Comparison of ENCODE assay signal across 8 cellular contexts in genomic region chr17:73166731-73167581, GRCh38. TPM values are rescaled to one million over a fixed set of nuclear protein-coding genes. Genes with fewer than 3 reads are reported as not detected.
DNase-seq lines count a peak whose midpoint lies in the region; ATAC-seq and TF ChIP-seq lines count a peak whose summit lies in the region.

No MANE protein-coding gene starts in this region.

- no peak overlapping the region for H3K9ac ChIP-seq in liver (ENCODE audit: low read depth in 1 of 2, low read length in 2 of 2)

- TF ChIP-seq CTCF in GM10248 (IDR thresholded peaks at IDR 0.05; ENCODE audit: control extremely low read depth, extremely low read depth, low read depth, missing control alignments) (no peak), activated B cell treated with CpG ODN at 0.5 μM for 24 hours (IDR thresholded peaks at IDR 0.05) (no peak), liver (IDR thresholded peaks at IDR 0.05; ENCODE audit: low read depth, low read length, missing input control) (no peak)

- no peaks in the 10 kb centered on the region for H3K9me3 Mint-ChIP-seq in activated B cell treated with CpG ODN at 0.5 μM for 24 hours

- H3K4me3 Mint-ChIP-seq in activated B cell treated with CpG ODN at 0.5 μM for 24 hours, result peak overlapping the region; percentile 76

- no peak overlapping the region for H3K27ac ChIP-seq in liver (ENCODE audit: low read depth in 1 of 2, low read length in 2 of 2)

- peaks cover 36% of the 10 kb centered on the region for H3K4me1 Mint-ChIP-seq in activated B cell treated with CpG ODN at 0.5 μM for 24 hours

- CTCF ChIA-PET in GM10248 (lab: Yijun Ruan, JAX), result interaction anchor here (0.6 to 3.5 kb wide), 6 partner anchors 10 to 439 kb away, joined by 3 to 13 read pairs (median 4); no protein-coding TSS in a partner anchor
- CTCF ChIA-PET in activated B cell treated with CpG ODN at 0.5 μM for 24 hours (lab: Charles Lee), result interaction anchor here (1.9 kb wide), 1 partner anchor 10 kb away, joined by 6 read pairs; no protein-coding TSS in a partner anchor

- H3K36me3 ChIP-seq in liver (ENCODE audit: control insufficient read depth in 4 of 4, insufficient read depth in 3 of 4, low read depth in 1 of 4, low read length in 3 of 4), result no peaks in the 10 kb centered on the region

- H3K9me3 ChIP-seq in liver (ENCODE audit: control insufficient read depth in 4 of 4, low read length in 3 of 4), result no peaks in the 10 kb centered on the region

- peaks cover 0 to 2% (median under 1%) of the 10 kb centered on the region in 4 donors for H3K27me3 ChIP-seq in liver (ENCODE audit: control insufficient read depth in 4 of 4, insufficient read depth in 4 of 4, low read length in 3 of 4)

- intact Hi-C loops in activated B cell treated with CpG ODN at 0.5 μM for 24 hours (cut with micrococcal nuclease), result no loop called here

- no peak overlapping the region for H3K27ac Mint-ChIP-seq in activated B cell treated with CpG ODN at 0.5 μM for 24 hours

- TF ChIP-seq RAD21 in liver (IDR thresholded peaks at IDR 0.05), result no peak

- H3K4me1 ChIP-seq in liver (ENCODE audit: control insufficient read depth in 4 of 4, insufficient read depth in 4 of 4, low read length in 3 of 4), result peaks cover 17 to 30% (median 26%) of the 10 kb centered on the region in 4 donors

- POLR2A ChIA-PET in GM10248 (lab: Yijun Ruan, JAX), result no interaction called here
- POLR2A ChIA-PET in activated B cell treated with CpG ODN at 0.5 μM for 24 hours (lab: Charles Lee), result no interaction called here

- peak overlapping the region in 1 of 3 donors; percentile 59 for H3K4me3 ChIP-seq in liver (ENCODE audit: low read depth in 1 of 3, low read length in 3 of 3)

- WGBS in liver, result 48% methylated on average over 8 of the region's 8 CpGs

- H3K36me3 Mint-ChIP-seq in activated B cell treated with CpG ODN at 0.5 μM for 24 hours (ENCODE audit: low read depth), result no peaks in the 10 kb centered on the region

- peak; percentile 30 for DNase-seq in GM10248 (ENCODE audit: extremely low spot score)
- no peak for DNase-seq in activated B cell treated with CpG ODN at 0.5 μM for 24 hours
- DNase-seq in COR-L47 (lab: John Stamatoyannopoulos, UW), result no peak
- no peak for DNase-seq in Kasumi-1 (lab: John Stamatoyannopoulos, UW)
- no peak for DNase-seq in activated CD4-positive, CD25-positive, alpha-beta regulatory T cell treated with anti-CD3 and anti-CD28 coated beads, Interleukin-2, amount 50 U/mL, for 72 hours

- H3K27me3 Mint-ChIP-seq in activated B cell treated with CpG ODN at 0.5 μM for 24 hours, result peaks cover 50% of the 10 kb centered on the region

- ATAC-seq in HG02623 (IDR thresholded peaks at IDR 0.05; ENCODE audit: unreplicated experiment) (peak; percentile 33), activated B cell treated with CpG ODN at 0.5 μM for 24 hours (ENCODE audit: low read depth) (peak; percentile 46), HG02588 (IDR thresholded peaks at IDR 0.05; ENCODE audit: unreplicated experiment) (no peak)

TF ChIP-seq in liver, 16 proteins besides CTCF, POLR2A, EP300 and RAD21:
- TF ChIP-seq FOXA2 (IDR thresholded peaks at IDR 0.05) (no peak), HNF4A (conservative IDR thresholded peaks at IDR 0.05) (peak; percentile 12 to 14)

RNA-seq across cellular contexts. Expression of gene SSTR2, which starts 2.1 kb away (rescaled TPM):
- 0.32 and 0.89 TPM in 2 replicates for total RNA-seq in activated B cell treated with CpG ODN at 0.5 μM for 24 hours
- total RNA-seq in liver, result 1 to 10 TPM in 1 of 2 donors, under 1 TPM in 1; 0.84 to 1.1 TPM
- under 1 TPM; 0.12 to 0.38 TPM for polyA plus RNA-seq in liver

RNA-seq across cellular contexts. Expression of gene COG1, which starts 25.9 kb away (rescaled TPM):
- total RNA-seq in activated B cell treated with CpG ODN at 0.5 μM for 24 hours (35.7 and 42.2 TPM in 2 replicates), liver (10 to 100 TPM in 1 of 2 donors, 1 to 10 TPM in 1; 6.9 to 13.6 TPM)
- 10 to 100 TPM; 10.4 to 16.5 TPM for polyA plus RNA-seq in liver
